In genomic region chr1:208600456-208600855, GRCh38 we compare ENCODE assay signal across 23 cellular contexts.
DNase-seq lines count a peak whose midpoint lies in the region; ATAC-seq and TF ChIP-seq lines count a peak whose summit lies in the region.
"Had no signal": no experiment of that assay in that cellular context is flagged by ENCODE, and none has a peak within 500 bp of the region (broad histone marks: within the 10 kb centered on the region; RNA-seq: fewer than 3 reads in every experiment).

No MANE protein-coding gene starts in this region.

- H4K8ac ChIP-seq in H9 (replicated peaks; ENCODE audit: insufficient read length, low read depth, low read length) (no peak overlapping the region), neuronal stem cell (ENCODE audit: low read depth, low read length) (no peak overlapping the region)

- DNase-seq in DMS53 (lab: John Stamatoyannopoulos, UW) (peak; percentile 16), DMS53 treated with DMSO at 0.1 percent for 48 hours (lab: John Stamatoyannopoulos, UW; ENCODE audit: unreplicated experiment) (no peak), H9 (peak; percentile 41), esophagus muscularis mucosa (ENCODE audit: extremely low spot score) (peak; percentile 68), neuronal stem cell (ENCODE audit: low spot score) (no peak), NCI-H2171 treated with DMSO at 0.1 percent for 48 hours (lab: John Stamatoyannopoulos, UW) (no peak)
- DNase-seq in activated T-cell treated with anti-CD3 and anti-CD28 coated beads, Interleukin-2, amount 50 U/mL, for 4 hours = no peak
- DNase-seq: Caco-2; CD8-positive, alpha-beta T cell; DMS79 treated with DMSO at 0.1 percent for 48 hours; KBM-7; MG63; NCI-H1436; NCI-H1930; NCI-H446 treated with DMSO at 0.1 percent for 48 hours; NCI-H526; RPMI8226; SHP77 had no signal

- TF ChIP-seq EP300 in esophagus muscularis mucosa (IDR thresholded peaks at IDR 0.05) = no peak
- no peak for TF ChIP-seq EP300 in gastroesophageal sphincter (IDR thresholded peaks at IDR 0.05)

- H3K27me3 ChIP-seq in H9 (ENCODE audit: insufficient read depth, low read length) (no peaks in the 10 kb centered on the region), esophagus muscularis mucosa (no peaks in the 10 kb centered on the region), neuronal stem cell (ENCODE audit: control insufficient read depth in 3 of 3, insufficient read depth in 3 of 3, low read depth in 1 of 3, low read length in 3 of 3) (no peaks in the 10 kb centered on the region), gastroesophageal sphincter (no peaks in the 10 kb centered on the region)
- H3K27me3 ChIP-seq: MG63 had no signal

- H3K14ac ChIP-seq in H9 (ENCODE audit: insufficient read depth, low read length) (peak overlapping the region; percentile 12), neuronal stem cell (ENCODE audit: low read length) (no peak overlapping the region)

- H3K23me2 ChIP-seq in H9 (ENCODE audit: insufficient read length, low read depth, low read length, poor library complexity, severe bottlenecking) = no peaks in the 10 kb centered on the region

- H2BK12ac ChIP-seq in H9 (ENCODE audit: insufficient read length, low read depth, low read length) = no peak overlapping the region
- no peak overlapping the region for H2BK12ac ChIP-seq in neuronal stem cell (ENCODE audit: low read length)

- H2BK5ac ChIP-seq in H9 (ENCODE audit: insufficient read length, low read length) = no peak overlapping the region
- H2BK5ac ChIP-seq in neuronal stem cell (ENCODE audit: low read length) = no peak overlapping the region

- H3K9ac ChIP-seq in H9 (ENCODE audit: extremely low read depth, insufficient read length, low read length) (no peak overlapping the region), neuronal stem cell (ENCODE audit: low read depth, low read length, poor library complexity) (no peak overlapping the region)

- H3K4ac ChIP-seq in H9 (ENCODE audit: low read depth, low read length) = no peak overlapping the region
- H3K4ac ChIP-seq in neuronal stem cell (ENCODE audit: low read length) = no peak overlapping the region

- H4K5ac ChIP-seq in H9 (ENCODE audit: insufficient read length, low read depth, low read length) = no peak overlapping the region

- no peaks in the 10 kb centered on the region for H3K9me3 Mint-ChIP-seq in H9
- H3K9me3 Mint-ChIP-seq in activated T-cell treated with anti-CD3 and anti-CD28 coated beads, Interleukin-2, amount 50 U/mL, for 4 hours = no peaks in the 10 kb centered on the region
- H3K9me3 Mint-ChIP-seq: CD8-positive, alpha-beta T cell had no signal

- H3K4me3 ChIP-seq in esophagus muscularis mucosa = no peak overlapping the region
- no peak overlapping the region for H3K4me3 ChIP-seq in neuronal stem cell (ENCODE audit: low read length in 2 of 2)
- H3K4me3 ChIP-seq in gastroesophageal sphincter = no peak overlapping the region
- H3K4me3 ChIP-seq: HAP-1, MG63 had no signal

- H2AFZ ChIP-seq in H9 (ENCODE audit: low read length) = no peak overlapping the region
- peak overlapping the region; percentile 4 for H2AFZ ChIP-seq in neuronal stem cell (ENCODE audit: low read length)

- H3K56ac ChIP-seq in H9 (ENCODE audit: insufficient read length, low read depth, low read length) = no peak overlapping the region

- H3K79me1 ChIP-seq in H9 (ENCODE audit: insufficient read depth, low read depth, low read length, poor library complexity, severe bottlenecking) (no peaks in the 10 kb centered on the region), neuronal stem cell (ENCODE audit: low read depth, low read length) (no peaks in the 10 kb centered on the region)

- TF ChIP-seq POLR2A in esophagus muscularis mucosa (IDR thresholded peaks at IDR 0.05; ENCODE audit: low read depth) = no peak
- no peak for TF ChIP-seq POLR2A in gastroesophageal sphincter (IDR thresholded peaks at IDR 0.05)

- H2BK120ac ChIP-seq in H9 (ENCODE audit: low read depth, low read length, poor library complexity, severe bottlenecking) (no peak overlapping the region), neuronal stem cell (ENCODE audit: low read depth, low read length) (no peak overlapping the region)

- no peak overlapping the region for H3T11ph ChIP-seq in H9 (ENCODE audit: low read length)

- no peaks in the 10 kb centered on the region for H3K27me3 Mint-ChIP-seq in H9 (ENCODE audit: low read depth)
- H3K27me3 Mint-ChIP-seq in activated T-cell treated with anti-CD3 and anti-CD28 coated beads, Interleukin-2, amount 50 U/mL, for 4 hours (ENCODE audit: low read depth) = no peaks in the 10 kb centered on the region
- H3K27me3 Mint-ChIP-seq: B cell had no signal

- peak overlapping the region in 1 of 3 experiments; percentile 17; a peak in 1 of 7 replicates for H3K27ac Mint-ChIP-seq in H9
- H3K27ac Mint-ChIP-seq: B cell; CD8-positive, alpha-beta T cell had no signal

- H3K4me1 ChIP-seq in H9 (ENCODE audit: insufficient read depth, low read length) (peaks cover 12% of the 10 kb centered on the region; the same call in 1 of the 2 replicates), esophagus muscularis mucosa (peaks cover 0 to 6% (median 2%) of the 10 kb centered on the region in 4 donors), neuronal stem cell (ENCODE audit: control insufficient read depth in 2 of 2, insufficient read depth in 1 of 2, low read depth in 1 of 2, low read length in 2 of 2) (peaks cover 8 to 25% of the 10 kb centered on the region in 2 donors), gastroesophageal sphincter (peaks cover 0 to 7% (median 0%) of the 10 kb centered on the region in 3 donors)
- H3K4me1 ChIP-seq: Caco-2, HAP-1 had no signal

- H3K27ac ChIP-seq in H9 (ENCODE audit: insufficient read length, low read depth, low read length) (no peak overlapping the region), esophagus muscularis mucosa (replicated peaks in 1 of 4) (no peak overlapping the region), neuronal stem cell (replicated peaks; ENCODE audit: low read length) (no peak overlapping the region), gastroesophageal sphincter (no peak overlapping the region)
- H3K27ac ChIP-seq: 22Rv1, C4-2B had no signal

- H3K36me3 Mint-ChIP-seq in H9 (ENCODE audit: insufficient read depth in 1 of 3, low read depth in 3 of 3) = no peaks in the 10 kb centered on the region
- no peaks in the 10 kb centered on the region for H3K36me3 Mint-ChIP-seq in activated T-cell treated with anti-CD3 and anti-CD28 coated beads, Interleukin-2, amount 50 U/mL, for 4 hours (ENCODE audit: insufficient read depth)
- H3K36me3 Mint-ChIP-seq: CD8-positive, alpha-beta T cell had no signal

- H3K9me3 ChIP-seq in H9 (ENCODE audit: control insufficient read depth, low read depth, low read length) (no peaks in the 10 kb centered on the region), esophagus muscularis mucosa (no peaks in the 10 kb centered on the region), neuronal stem cell (replicated peaks in 1 of 2; ENCODE audit: control insufficient read depth in 2 of 2, insufficient read depth in 1 of 2, low read depth in 1 of 2, low read length in 2 of 2) (no peaks in the 10 kb centered on the region), gastroesophageal sphincter (no peaks in the 10 kb centered on the region)
- H3K9me3 ChIP-seq: Caco-2, HAP-1, MG63 had no signal

- H3K4me2 ChIP-seq in H9 (ENCODE audit: insufficient read depth, insufficient read length, low read length) (peak overlapping the region; percentile 6), neuronal stem cell (ENCODE audit: insufficient read depth, low read length, poor library complexity, severe bottlenecking) (no peak overlapping the region)

- no peak overlapping the region for H2BK20ac ChIP-seq in H9 (ENCODE audit: low read depth, low read length, poor library complexity, severe bottlenecking)

- H3K23ac ChIP-seq in H9 (ENCODE audit: insufficient read length, low read depth, low read length) (no peak overlapping the region), neuronal stem cell (ENCODE audit: low read depth, low read length, poor library complexity) (no peak overlapping the region)

- no peaks in the 10 kb centered on the region for H4K20me1 ChIP-seq in H9 (ENCODE audit: control insufficient read depth, insufficient read depth, insufficient read length)

- H3K18ac ChIP-seq in H9 (ENCODE audit: insufficient read length, low read depth, low read length) = no peak overlapping the region
- peak overlapping the region; percentile 2 for H3K18ac ChIP-seq in neuronal stem cell (ENCODE audit: low read length)

- no peak overlapping the region for H4K91ac ChIP-seq in H9 (ENCODE audit: insufficient read length, low read depth, low read length)
- H4K91ac ChIP-seq in neuronal stem cell (ENCODE audit: low read depth, low read length, poor library complexity) = no peak overlapping the region

- no peaks in the 10 kb centered on the region for H3K79me2 ChIP-seq in H9 (ENCODE audit: insufficient read depth, low read length)

- H3K4me3 Mint-ChIP-seq in H9 = no peak overlapping the region
- H3K4me3 Mint-ChIP-seq in activated T-cell treated with anti-CD3 and anti-CD28 coated beads, Interleukin-2, amount 50 U/mL, for 4 hours = no peak overlapping the region
- H3K4me3 Mint-ChIP-seq: B cell; CD8-positive, alpha-beta T cell had no signal

- H2AK5ac ChIP-seq in H9 (ENCODE audit: insufficient read length, low read length) (no peak overlapping the region), neuronal stem cell (ENCODE audit: low read depth, low read length) (peak overlapping the region; percentile 57)

- ATAC-seq in gastroesophageal sphincter = no peak
- no peak for ATAC-seq in activated T-cell treated with anti-CD3 and anti-CD28 coated beads, Interleukin-2, amount 50 U/mL, for 4 hours
- ATAC-seq: CD8-positive, alpha-beta T cell had no signal

- H2BK15ac ChIP-seq in H9 (ENCODE audit: low read depth, low read length) (no peak overlapping the region), neuronal stem cell (ENCODE audit: low read length) (no peak overlapping the region)

- peaks cover 48 to 58% of the 10 kb centered on the region in 2 experiments for H3K4me1 Mint-ChIP-seq in H9
- H3K4me1 Mint-ChIP-seq in activated T-cell treated with anti-CD3 and anti-CD28 coated beads, Interleukin-2, amount 50 U/mL, for 4 hours (ENCODE audit: low read depth) = no peaks in the 10 kb centered on the region

- intact Hi-C loops in esophagus muscularis mucosa (cut with DNase I) = no loop called here

- TF ChIP-seq CTCF in H9 (conservative IDR thresholded peaks at IDR 0.05) (0 out of 3 replicates have a peak, but pooled peaks have one; percentile 15), esophagus muscularis mucosa (IDR thresholded peaks at IDR 0.05) (no peak), gastroesophageal sphincter (IDR thresholded peaks at IDR 0.05) (no peak)

- no peaks in the 10 kb centered on the region for H3K36me3 ChIP-seq in esophagus muscularis mucosa
- H3K36me3 ChIP-seq in neuronal stem cell (replicated peaks in 1 of 2; ENCODE audit: control insufficient read depth in 2 of 2, insufficient read depth in 2 of 2, low read length in 2 of 2) = no peaks in the 10 kb centered on the region
- no peaks in the 10 kb centered on the region for H3K36me3 ChIP-seq in gastroesophageal sphincter
- H3K36me3 ChIP-seq: HAP-1, MG63 had no signal

Comparison
In these comparisons a context has a peak if more than half of its experiments do, and no peak if none do; other contexts are left out.
1. DNase-seq: peak in DMS53 (single experiment), H9 (single experiment) and esophagus muscularis mucosa (single experiment); none in DMS53 treated with DMSO at 0.1 percent for 48 hours (single experiment), neuronal stem cell (single experiment), activated T-cell treated with anti-CD3 and anti-CD28 coated beads, Interleukin-2, amount 50 U/mL, for 4 hours (single experiment) and NCI-H2171 treated with DMSO at 0.1 percent for 48 hours (single experiment).